35 cellular contexts compared by ENCODE assay signal in genomic region chr2:15620857-15621471, GRCh38.
"Had no signal": no experiment of that assay in that cellular context is flagged by ENCODE, and none has a peak within 500 bp of the region (broad histone marks: within the 10 kb centered on the region; RNA-seq: fewer than 3 reads in every experiment).

No MANE protein-coding gene starts in this region.

- H3K9me3 ChIP-seq: MG63 had no signal

- H3K4me3 ChIP-seq: MG63 had no signal

- H3K27me3 ChIP-seq: MG63 had no signal

- DNase-seq: Karpas-422, Kasumi-1, MG63, MM.1S, MV-4-11, NCI-H1048, NCI-H1092, NCI-H1092 treated with DMSO at 0.1 percent for 48 hours, NCI-H1105, NCI-H1105 treated with DMSO at 0.1 percent for 48 hours, NCI-H1417, NCI-H1417 treated with DMSO at 0.1 percent for 48 hours, NCI-H1436, NCI-H1436 treated with DMSO at 0.1 percent for 48 hours, NCI-H146, NCI-H1694, NCI-H1694 treated with DMSO at 0.1 percent for 48 hours, NCI-H187, NCI-H187 treated with DMSO at 0.1 percent for 48 hours, NCI-H1930, NCI-H2029, NCI-H2029 treated with DMSO at 0.1 percent for 48 hours, NCI-H2081, NCI-H2081 treated with DMSO at 0.1 percent for 48 hours, NCI-H2107, NCI-H2171, NCI-H2171 treated with DMSO at 0.1 percent for 48 hours, NCI-H2227 treated with DMSO at 0.1 percent for 48 hours, NCI-H226, NCI-H345, NCI-H446, NCI-H446 treated with DMSO at 0.1 percent for 48 hours, NCI-H510A, NCI-H510A treated with DMSO at 0.1 percent for 48 hours, NCI-H524 had no signal
